26 cellular contexts compared by ENCODE assay signal in the genomic region with DNA sequence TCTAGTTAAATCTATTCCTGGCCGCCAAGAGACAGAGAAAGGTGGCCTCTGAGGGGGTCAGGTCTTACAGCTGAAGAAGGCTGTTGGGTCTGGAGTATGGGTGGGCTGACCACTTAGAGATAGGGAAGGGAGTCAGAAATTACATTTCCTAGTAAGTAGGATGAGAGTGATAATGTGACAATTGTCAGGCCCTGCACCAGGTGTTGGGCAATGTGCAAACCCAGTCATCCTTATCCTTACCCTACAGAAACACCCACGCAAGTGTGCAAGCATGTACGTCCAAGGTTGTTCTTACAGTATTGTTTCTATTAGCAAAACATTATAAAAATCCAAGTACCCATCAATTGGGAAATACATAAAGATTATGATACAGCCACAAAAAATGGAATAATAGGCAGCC. TPM values are rescaled to one million over a fixed set of nuclear protein-coding genes. Genes with fewer than 3 reads are reported as not detected.
A peak's percentile ranks its signal among the peaks of the same experiment; 100 is the strongest.
DNase-seq lines count a peak whose midpoint lies in the region; ATAC-seq and TF ChIP-seq lines count a peak whose summit lies in the region.
"Had no signal": no experiment of that assay in that cellular context is flagged by ENCODE, and none has a peak within 500 bp of the region (broad histone marks: within the 10 kb centered on the region; RNA-seq: fewer than 3 reads in every experiment).

No MANE protein-coding gene starts in this region.

- H3K27me3 ChIP-seq in heart right ventricle (no peaks in the 10 kb centered on the region), mesenchymal stem cell (ENCODE audit: control insufficient read depth in 1 of 2, insufficient read depth in 1 of 2, low read length in 2 of 2) (no peaks in the 10 kb centered on the region), tibial nerve (no peaks in the 10 kb centered on the region)
- H3K27me3 ChIP-seq: BE2C, upper lobe of right lung had no signal

- H4K8ac ChIP-seq in mesenchymal stem cell (ENCODE audit: low read length) = no peak overlapping the region

- no peak for TF ChIP-seq POLR2A in tibial nerve (IDR thresholded peaks at IDR 0.05)

- no peaks in the 10 kb centered on the region for H3K9me3 ChIP-seq in heart right ventricle
- H3K9me3 ChIP-seq in mesenchymal stem cell (ENCODE audit: control insufficient read depth, low read length) = no peaks in the 10 kb centered on the region
- no peaks in the 10 kb centered on the region for H3K9me3 ChIP-seq in tibial nerve
- H3K9me3 ChIP-seq: BE2C, upper lobe of right lung had no signal

- no peak for DNase-seq in heart right ventricle
- no peak for DNase-seq in Right ventricle myocardium inferior (ENCODE audit: missing footprints)
- no peak for DNase-seq in mesenchymal stem cell
- no peak for DNase-seq in tibial nerve (ENCODE audit: low spot score in 2 of 2)
- DNase-seq in GM03348 (ENCODE audit: low spot score) = no peak
- no peak for DNase-seq in ecto neural progenitor cell (ENCODE audit: low spot score)
- DNase-seq: activated CD4-positive, alpha-beta T cell treated with anti-CD3 and anti-CD28 coated beads for 4 hours; activated CD8-positive, alpha-beta memory T cell treated with anti-CD3 and anti-CD28 coated beads, Interleukin-2, amount 10 ng/mL, durations not matched to agents 7 days and 5 days; activated naive CD8-positive, alpha-beta T cell treated with anti-CD3 and anti-CD28 coated beads, Interleukin-2, amount 10 ng/mL, durations not matched to agents 7 days and 5 days; BE2C; endodermal cell; NCI-H1417; NCI-H2081 treated with DMSO at 0.1 percent for 48 hours; NCI-H446 treated with DMSO at 0.1 percent for 48 hours; nucleus accumbens; PC-3; retina; SIG-M5; stimulated activated naive CD8-positive, alpha-beta T cell treated with anti-CD3 and anti-CD28 coated beads, Interleukin-15, amount 100 ng/mL, for 72 hours; upper lobe of right lung had no signal

- H3K36me3 ChIP-seq in heart right ventricle (no peaks in the 10 kb centered on the region), mesenchymal stem cell (ENCODE audit: control insufficient read depth in 1 of 2, insufficient read depth in 2 of 2, low read depth in 1 of 2, low read length in 2 of 2) (no peaks in the 10 kb centered on the region), tibial nerve (no peaks in the 10 kb centered on the region)
- H3K36me3 ChIP-seq: BE2C, upper lobe of right lung had no signal

- no peak for TF ChIP-seq EP300 in tibial nerve (IDR thresholded peaks at IDR 0.05)

- H3K4me1 ChIP-seq in heart right ventricle = peaks cover 17 to 92% (median 56%) of the 10 kb centered on the region in 9 donors
- H3K4me1 ChIP-seq in mesenchymal stem cell (ENCODE audit: control insufficient read depth, insufficient read depth, low read depth, low read length) = peaks cover 8% of the 10 kb centered on the region
- H3K4me1 ChIP-seq in tibial nerve = peaks cover 0 to 39% (median 11%) of the 10 kb centered on the region in 4 donors

- ATAC-seq in heart right ventricle (no peak), Right ventricle myocardium inferior (no peak), HG02973 (IDR thresholded peaks at IDR 0.05; ENCODE audit: unreplicated experiment) (no peak)
- ATAC-seq: activated CD8-positive, alpha-beta memory T cell treated with anti-CD3 and anti-CD28 coated beads, Interleukin-2, amount 10 ng/mL, durations not matched to agents 7 days and 5 days; PC-3; stimulated activated naive CD8-positive, alpha-beta T cell treated with anti-CD3 and anti-CD28 coated beads, Interleukin-15, amount 100 ng/mL, for 72 hours; upper lobe of right lung had no signal

- TF ChIP-seq CTCF in heart right ventricle (IDR thresholded peaks at IDR 0.05) = no peak
- TF ChIP-seq CTCF in tibial nerve (IDR thresholded peaks at IDR 0.05) = no peak

- H2AK5ac ChIP-seq in mesenchymal stem cell (ENCODE audit: low read length, severe bottlenecking) = peak overlapping the region; percentile 75

- 73% methylated on average over 3 of the region's 3 CpGs for WGBS in heart right ventricle, 2 donors
- 100% methylated on average over 1 of the region's 3 CpGs for WGBS in mesenchymal stem cell
- 89 to 91% methylated on average over 3 of the region's 3 CpGs for WGBS in tibial nerve, 2 donors

- H2BK12ac ChIP-seq in mesenchymal stem cell (ENCODE audit: low read length in 2 of 2) = no peak overlapping the region

- H3K4ac ChIP-seq in mesenchymal stem cell (ENCODE audit: low read depth in 1 of 2, low read length in 2 of 2) = no peak overlapping the region

- H2AFZ ChIP-seq in mesenchymal stem cell (ENCODE audit: low read depth, low read length) = no peak overlapping the region

- peak overlapping the region; percentile 53 to 90 (median 78) for H3K27ac ChIP-seq in heart right ventricle
- peak overlapping the region; percentile 30 for H3K27ac ChIP-seq in cingulate gyrus (ENCODE audit: low read depth, low read length)
- no peak overlapping the region for H3K27ac ChIP-seq in mesenchymal stem cell (ENCODE audit: low read length, poor library complexity, severe bottlenecking)
- H3K27ac ChIP-seq in tibial nerve = peak overlapping the region in 3 of 4 donors; percentile 5 to 56 (median 16)
- H3K27ac ChIP-seq: upper lobe of right lung had no signal

- H4K91ac ChIP-seq in mesenchymal stem cell (ENCODE audit: low read length) = no peak overlapping the region

- no peak overlapping the region for H3K18ac ChIP-seq in mesenchymal stem cell (ENCODE audit: low read depth in 1 of 2, low read length in 2 of 2)

- intact Hi-C loops in heart right ventricle (cut with DNase I) = no loop called here
- intact Hi-C loops in Right ventricle myocardium inferior (cut with DNase I) = no loop called here

- no peak overlapping the region for H3K23ac ChIP-seq in mesenchymal stem cell (ENCODE audit: low read length in 2 of 2)

- no peak overlapping the region for H2BK15ac ChIP-seq in mesenchymal stem cell (ENCODE audit: low read depth, poor library complexity, severe bottlenecking)

- H3K14ac ChIP-seq in mesenchymal stem cell (ENCODE audit: low read length in 2 of 2) = no peak overlapping the region

- H3K4me2 ChIP-seq in mesenchymal stem cell (ENCODE audit: low read length, poor library complexity, severe bottlenecking) = no peak overlapping the region

- H2BK120ac ChIP-seq in mesenchymal stem cell (ENCODE audit: low read depth, low read length) = no peak overlapping the region

- no peaks in the 10 kb centered on the region for H3K79me1 ChIP-seq in mesenchymal stem cell (replicated peaks; ENCODE audit: low read length, poor library complexity, severe bottlenecking)

- H3K9ac ChIP-seq in mesenchymal stem cell (ENCODE audit: low read length) = no peak overlapping the region

- no peak overlapping the region for H2BK5ac ChIP-seq in mesenchymal stem cell (ENCODE audit: low read depth, low read length, poor library complexity, severe bottlenecking)

- H3K4me3 ChIP-seq in heart right ventricle (no peak overlapping the region), mesenchymal stem cell (ENCODE audit: insufficient read depth in 1 of 2, low read depth in 1 of 2, low read length in 2 of 2) (no peak overlapping the region), tibial nerve (no peak overlapping the region)
- H3K4me3 ChIP-seq: upper lobe of right lung had no signal

RNA-seq across cellular contexts. Expression of a gene that starts 9.5 kb away (rescaled TPM):
- total RNA-seq in heart right ventricle (10 to 100 TPM in 2 of 10 donors, 1 to 10 TPM in 8; 2.8 to 14.4 (median 5.0) TPM), Right ventricle myocardium inferior (9.6 TPM), tibial nerve (10 to 100 TPM in 1 of 4 donors, 1 to 10 TPM in 3; 5.1 to 12.2 (median 7.7) TPM)
- 10 to 100 TPM in 1 of 2 donors, 1 to 10 TPM in 1; 7.4 to 20.8 TPM for polyA plus RNA-seq in heart right ventricle
- 0.28 TPM for polyA plus RNA-seq in mesenchymal stem cell (2013, experiment 1 of 2)
- 0.27 TPM for polyA plus RNA-seq in mesenchymal stem cell (2013, experiment 2 of 2)
- total RNA-seq: activated CD8-positive, alpha-beta memory T cell treated with anti-CD3 and anti-CD28 coated beads, Interleukin-2, amount 10 ng/mL, durations not matched to agents 7 days and 5 days; activated naive CD8-positive, alpha-beta T cell treated with anti-CD3 and anti-CD28 coated beads, Interleukin-2, amount 10 ng/mL, durations not matched to agents 7 days and 5 days; H1; M059J; myocyte; PC-3 had no signal

RNA-seq across cellular contexts. Expression of a gene that starts 12.8 kb away (rescaled TPM):
- total RNA-seq in heart right ventricle = 1 to 10 TPM; 1.5 to 6.1 (median 2.2) TPM
- 10 to 100 TPM in 1 of 2 donors, 1 to 10 TPM in 1; 7.2 to 13.9 TPM for polyA plus RNA-seq in heart right ventricle
- total RNA-seq in Right ventricle myocardium inferior = 8.1 TPM
- 1.7 TPM for polyA plus RNA-seq in mesenchymal stem cell (2013, experiment 1 of 2)
- polyA plus RNA-seq in mesenchymal stem cell (2013, experiment 2 of 2) = 2.2 TPM
- 10 to 100 TPM in 3 of 4 donors, 1 to 10 TPM in 1; 7.2 to 15.5 (median 12.0) TPM for total RNA-seq in tibial nerve
- total RNA-seq: activated CD8-positive, alpha-beta memory T cell treated with anti-CD3 and anti-CD28 coated beads, Interleukin-2, amount 10 ng/mL, durations not matched to agents 7 days and 5 days; activated naive CD8-positive, alpha-beta T cell treated with anti-CD3 and anti-CD28 coated beads, Interleukin-2, amount 10 ng/mL, durations not matched to agents 7 days and 5 days; endodermal cell; H1 had no signal
- polyA plus RNA-seq: H1 had no signal

RNA-seq across cellular contexts. Expression of a gene that starts 39.2 kb away (rescaled TPM):
- total RNA-seq in heart right ventricle (not detected), Right ventricle myocardium inferior (not detected), tibial nerve (not detected)
- polyA plus RNA-seq in heart right ventricle = not detected
- polyA plus RNA-seq in mesenchymal stem cell (2013, experiment 1 of 2) = not detected
- polyA plus RNA-seq in mesenchymal stem cell (2013, experiment 2 of 2) = not detected
- total RNA-seq: activated CD8-positive, alpha-beta memory T cell treated with anti-CD3 and anti-CD28 coated beads, Interleukin-2, amount 10 ng/mL, durations not matched to agents 7 days and 5 days; activated naive CD8-positive, alpha-beta T cell treated with anti-CD3 and anti-CD28 coated beads, Interleukin-2, amount 10 ng/mL, durations not matched to agents 7 days and 5 days; endodermal cell; H1; lung microvascular endothelial cell; M059J; myocyte; PC-3; upper lobe of right lung had no signal
- polyA plus RNA-seq: H1 had no signal

RNA-seq across cellular contexts. Expression of a gene that starts 48.6 kb away (rescaled TPM):
- total RNA-seq in heart right ventricle = not detected
- polyA plus RNA-seq in heart right ventricle = not detected
- total RNA-seq in Right ventricle myocardium inferior = not detected
- not detected for polyA plus RNA-seq in mesenchymal stem cell (2013, experiment 1 of 2)
- not detected for polyA plus RNA-seq in mesenchymal stem cell (2013, experiment 2 of 2)
- total RNA-seq in tibial nerve = not detected
- total RNA-seq: activated CD8-positive, alpha-beta memory T cell treated with anti-CD3 and anti-CD28 coated beads, Interleukin-2, amount 10 ng/mL, durations not matched to agents 7 days and 5 days; activated naive CD8-positive, alpha-beta T cell treated with anti-CD3 and anti-CD28 coated beads, Interleukin-2, amount 10 ng/mL, durations not matched to agents 7 days and 5 days; endodermal cell; H1; lung microvascular endothelial cell; M059J; myocyte; PC-3; upper lobe of right lung had no signal
- polyA plus RNA-seq: H1 had no signal
